Comparison of ENCODE assay signal across 22 cellular contexts in genomic region chr3:169633789-169634188, GRCh38. TPM values are rescaled to one million over a fixed set of nuclear protein-coding genes. Genes with fewer than 3 reads are reported as not detected.
"Had no signal": no experiment of that assay in that cellular context is flagged by ENCODE, and none has a peak within 500 bp of the region (broad histone marks: within the 10 kb centered on the region; RNA-seq: fewer than 3 reads in every experiment).

No MANE protein-coding gene starts in this region.

- H3K4me1 ChIP-seq: thyroid gland had no signal

- H3K4me3 ChIP-seq: skin epidermis, thyroid gland had no signal

- ATAC-seq: activated CD4-positive, alpha-beta T cell treated with anti-CD3 and anti-CD28 coated beads for 36 hours; activated T-cell treated with anti-CD3 and anti-CD28 coated beads, Interleukin-2, amount 50 U/mL, for 4 hours; naive thymus-derived CD4-positive, alpha-beta T cell had no signal

- H3K27ac ChIP-seq: epithelial cell of prostate, skin epidermis, thyroid gland had no signal

- DNase-seq: activated B cell treated with CpG ODN at 0.5 μM for 24 hours; activated CD4-positive, alpha-beta T cell treated with anti-CD3 and anti-CD28 coated beads for 36 hours; activated CD4-positive, alpha-beta T cell treated with anti-CD3 and anti-CD28 coated beads, Interleukin-2, amount 50 U/mL, for 4 hours; activated CD8-positive, alpha-beta memory T cell treated with anti-CD3 and anti-CD28 coated beads for 24 hours; activated CD8-positive, alpha-beta memory T cell treated with anti-CD3 and anti-CD28 coated beads, Interleukin-2, amount 50 U/mL, for 4 hours; activated naive CD4-positive, alpha-beta T cell treated with Interleukin-2 at 50 U/mL for 16 hours; activated naive CD8-positive, alpha-beta T cell treated with anti-CD3 and anti-CD28 coated beads, Interleukin-2, amount 10 ng/mL, durations not matched to agents 7 days and 5 days; activated T-cell treated with anti-CD3 and anti-CD28 coated beads, Interleukin-2, amount 50 U/mL, for 4 hours; amniotic stem cell; cerebellar nuclear complex; cortex of kidney; endodermal cell; kidney; naive thymus-derived CD4-positive, alpha-beta T cell; retina; stimulated activated CD4-positive, alpha-beta T cell treated with anti-CD3 and anti-CD28 coated beads, Interleukin-1b, Interleukin-23, amount 100 ng/mL, for 48 hours; substantia nigra; T1000; thyroid gland had no signal

- H3K36me3 ChIP-seq: thyroid gland had no signal

- H3K9me3 ChIP-seq: thyroid gland had no signal

RNA-seq across cellular contexts. Expression of gene MECOM, which starts 29.7 kb away (rescaled TPM):
- total RNA-seq: activated CD4-positive, alpha-beta T cell treated with anti-CD3 and anti-CD28 coated beads for 36 hours; activated naive CD8-positive, alpha-beta T cell treated with anti-CD3 and anti-CD28 coated beads, Interleukin-2, amount 10 ng/mL, durations not matched to agents 7 days and 5 days; T-helper 1 cell treated with Interleukin-12 subunit alpha and Interleukin-12 subunit beta and Interleukin-4 antibody, amounts not matched to agents 30 ng/mL and 1 ng/mL, for 36 hours had no signal
